Comparison of ENCODE assay signal across 20 cellular contexts in the genomic region with DNA sequence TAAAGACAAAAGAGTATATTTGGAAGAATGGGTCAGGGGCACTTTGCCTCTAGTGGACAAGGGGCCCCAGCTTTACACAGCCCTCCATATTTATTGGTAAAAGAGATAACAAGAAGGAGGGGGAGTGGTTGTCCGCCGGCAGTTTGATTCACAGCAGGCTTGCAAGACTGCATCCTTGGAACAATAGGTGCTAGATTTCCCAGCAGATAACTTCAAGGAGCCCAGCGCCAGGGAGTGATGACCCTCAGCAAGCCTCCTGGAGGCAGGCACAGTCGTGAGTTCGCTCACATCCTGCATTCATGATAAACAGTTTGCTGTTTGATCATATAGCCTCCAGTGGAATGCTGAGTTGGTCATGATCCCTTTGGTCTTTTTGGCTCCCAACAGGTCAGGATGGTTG.
DNase-seq lines count a peak whose midpoint lies in the region; ATAC-seq and TF ChIP-seq lines count a peak whose summit lies in the region.
"Had no signal": no experiment of that assay in that cellular context is flagged by ENCODE, and none has a peak within 500 bp of the region (broad histone marks: within the 10 kb centered on the region; RNA-seq: fewer than 3 reads in every experiment).

No MANE protein-coding gene starts in this region.

- H3K9me3 ChIP-seq in HUES6 (ENCODE audit: control insufficient read depth, insufficient read depth, low read depth, low read length) (no peaks in the 10 kb centered on the region; the same call in 1 of the 2 replicates), endodermal cell (ENCODE audit: control insufficient read depth, low read length) (peaks cover 36% of the 10 kb centered on the region), neural progenitor cell (ENCODE audit: low read depth) (no peaks in the 10 kb centered on the region)
- H3K9me3 ChIP-seq in CD8-positive, alpha-beta T cell (ENCODE audit: low read length), result no peaks in the 10 kb centered on the region
- H3K9me3 ChIP-seq: BLaER1 had no signal

- CTCF ChIA-PET in HEK293T (lab: Yijun Ruan, JAX), result no interaction called here
- CTCF ChIA-PET in CD8-positive, alpha-beta T cell (lab: Charles Lee), result no interaction called here

- DNase-seq in endodermal cell, result peak; percentile 80
- DNase-seq in neural progenitor cell (ENCODE audit: low spot score), result no peak
- no peak for DNase-seq in Kasumi-1 (lab: John Stamatoyannopoulos, UW)
- no peak for DNase-seq in HEK293T (ENCODE audit: extremely low spot score)
- no peak for DNase-seq in NCI-H1092 treated with DMSO at 0.1 percent for 48 hours (lab: John Stamatoyannopoulos, UW)
- no peak for DNase-seq in CD8-positive, alpha-beta T cell
- DNase-seq: CD4-positive, CD25-positive, alpha-beta regulatory T cell; CD8-positive, alpha-beta memory T cell; DMS 273 treated with DMSO at 0.1 percent for 48 hours; DMS79; EL; GF-D8; GM23248; H9; HFFc6 had no signal

- no peaks in the 10 kb centered on the region for H3K79me2 ChIP-seq in neural progenitor cell (ENCODE audit: low read depth)

- H3K36me3 Mint-ChIP-seq in endodermal cell (ENCODE audit: low read depth) (peaks cover 4% of the 10 kb centered on the region), neural progenitor cell (no peaks in the 10 kb centered on the region)
- H3K36me3 Mint-ChIP-seq in CD8-positive, alpha-beta T cell, result no peaks in the 10 kb centered on the region
- H3K36me3 Mint-ChIP-seq: CD4-positive, CD25-positive, alpha-beta regulatory T cell; CD8-positive, alpha-beta memory T cell had no signal

- POLR2A ChIA-PET in HEK293T (lab: Yijun Ruan, JAX), result interaction anchor here (1.0 kb wide), 1 partner anchor 175 kb away, joined by 3 read pairs; no protein-coding TSS in a partner anchor
- POLR2A ChIA-PET in CD8-positive, alpha-beta T cell (lab: Charles Lee), result no interaction called here

- intact Hi-C loops in CD8-positive, alpha-beta T cell (cut with DNase I, micrococcal nuclease), result no loop called here

- H3K4me3 ChIP-seq in HUES6 (ENCODE audit: low read depth, low read length) (no peak overlapping the region), endodermal cell (ENCODE audit: low read length) (peak overlapping the region; percentile 14), neural progenitor cell (no peak overlapping the region)
- no peak overlapping the region for H3K4me3 ChIP-seq in CD8-positive, alpha-beta T cell (ENCODE audit: low read depth, low read length)
- H3K4me3 ChIP-seq: BLaER1, GM23248 had no signal

- peaks cover 6% of the 10 kb centered on the region for H3K4me1 Mint-ChIP-seq in endodermal cell
- peaks cover 17% of the 10 kb centered on the region for H3K4me1 Mint-ChIP-seq in neural progenitor cell
- H3K4me1 Mint-ChIP-seq in CD8-positive, alpha-beta T cell (ENCODE audit: low read depth), result no peaks in the 10 kb centered on the region
- H3K4me1 Mint-ChIP-seq: B cell; CD4-positive, CD25-positive, alpha-beta regulatory T cell; CD8-positive, alpha-beta memory T cell had no signal

- H3K9me3 Mint-ChIP-seq in endodermal cell, result peaks cover 28% of the 10 kb centered on the region
- peaks cover 2% of the 10 kb centered on the region for H3K9me3 Mint-ChIP-seq in neural progenitor cell
- H3K9me3 Mint-ChIP-seq in CD8-positive, alpha-beta T cell, result no peaks in the 10 kb centered on the region
- H3K9me3 Mint-ChIP-seq: CD4-positive, CD25-positive, alpha-beta regulatory T cell; CD8-positive, alpha-beta memory T cell; HFFc6 had no signal

- H3K27me3 Mint-ChIP-seq in endodermal cell (ENCODE audit: insufficient read depth), result no peaks in the 10 kb centered on the region
- H3K27me3 Mint-ChIP-seq in neural progenitor cell (ENCODE audit: insufficient read depth, low read depth), result peaks cover 5% of the 10 kb centered on the region
- no peaks in the 10 kb centered on the region for H3K27me3 Mint-ChIP-seq in CD8-positive, alpha-beta T cell (ENCODE audit: low read depth)

- H3K4me1 ChIP-seq in HUES6 (ENCODE audit: control insufficient read depth, insufficient read depth, low read length) (peaks cover 6% of the 10 kb centered on the region; the same call in 1 of the 2 replicates), endodermal cell (ENCODE audit: control insufficient read depth, insufficient read depth, low read length) (no peaks in the 10 kb centered on the region), neural progenitor cell (no peaks in the 10 kb centered on the region)
- no peaks in the 10 kb centered on the region for H3K4me1 ChIP-seq in CD8-positive, alpha-beta T cell (ENCODE audit: insufficient read depth, low read length)

- H3K36me3 ChIP-seq in HUES6 (ENCODE audit: control insufficient read depth, insufficient read depth, low read length) (no peaks in the 10 kb centered on the region), endodermal cell (ENCODE audit: control insufficient read depth, insufficient read depth, low read length) (no peaks in the 10 kb centered on the region), neural progenitor cell (no peaks in the 10 kb centered on the region)
- H3K36me3 ChIP-seq in CD8-positive, alpha-beta T cell (ENCODE audit: insufficient read depth, low read length), result no peaks in the 10 kb centered on the region
- H3K36me3 ChIP-seq: BLaER1 had no signal

- no peaks in the 10 kb centered on the region for H3F3A ChIP-seq in neural progenitor cell (ENCODE audit: low read depth)

- H3K9ac ChIP-seq in HUES6 (ENCODE audit: low read length), result peak overlapping the region; percentile 59
- no peak overlapping the region for H3K9ac ChIP-seq in endodermal cell (ENCODE audit: extremely low read depth, low read length, poor library complexity, severe bottlenecking)
- H3K9ac ChIP-seq in neural progenitor cell, result no peak overlapping the region
- H3K9ac ChIP-seq: BLaER1, GM23248 had no signal

- no peak for TF ChIP-seq CTCF in endodermal cell (conservative IDR thresholded peaks at IDR 0.05)
- TF ChIP-seq CTCF in neural progenitor cell (IDR thresholded peaks at IDR 0.05), result no peak
- TF ChIP-seq CTCF in CD8-positive, alpha-beta T cell (IDR thresholded peaks at IDR 0.05), result no peak

- 42 to 60% methylated on average over 1 to 5 of the region's 5 CpGs for WGBS in endodermal cell (ENCODE audit: insufficient coverage in 1 of 2, insufficient read length in 1 of 2), 2 experiments

- H3K27ac Mint-ChIP-seq in endodermal cell (peak overlapping the region; percentile 84), neural progenitor cell (peak overlapping the region; percentile 8)
- H3K27ac Mint-ChIP-seq in CD8-positive, alpha-beta T cell, result no peak overlapping the region
- H3K27ac Mint-ChIP-seq: B cell; CD4-positive, CD25-positive, alpha-beta regulatory T cell; HFFc6 had no signal

- no peak overlapping the region for H3K27ac ChIP-seq in HUES6 (ENCODE audit: low read depth, low read length)
- H3K27ac ChIP-seq in endodermal cell (ENCODE audit: low read depth, low read length), result no peak overlapping the region
- H3K27ac ChIP-seq in neural progenitor cell, result no peak overlapping the region
- no peak overlapping the region for H3K27ac ChIP-seq in CD8-positive, alpha-beta T cell (ENCODE audit: low read depth, low read length)
- H3K27ac ChIP-seq: BLaER1, C4-2B, GM23248 had no signal

- H3K4me3 Mint-ChIP-seq in endodermal cell (peak overlapping the region; percentile 1), neural progenitor cell (no peak overlapping the region)
- H3K4me3 Mint-ChIP-seq in CD8-positive, alpha-beta T cell, result no peak overlapping the region
- H3K4me3 Mint-ChIP-seq: B cell; CD4-positive, CD25-positive, alpha-beta regulatory T cell; CD8-positive, alpha-beta memory T cell; H9; HFFc6 had no signal

- H4K20me1 ChIP-seq in neural progenitor cell (ENCODE audit: low read depth), result no peaks in the 10 kb centered on the region
- H4K20me1 ChIP-seq: BLaER1 had no signal

- no peaks in the 10 kb centered on the region for H3K27me3 ChIP-seq in HUES6 (ENCODE audit: control insufficient read depth, insufficient read depth, low read length)
- no peaks in the 10 kb centered on the region for H3K27me3 ChIP-seq in endodermal cell (ENCODE audit: control insufficient read depth, insufficient read depth, low read length, poor library complexity, severe bottlenecking)
- no peaks in the 10 kb centered on the region for H3K27me3 ChIP-seq in neural progenitor cell
- H3K27me3 ChIP-seq in CD8-positive, alpha-beta T cell (ENCODE audit: insufficient read depth, low read length), result no peaks in the 10 kb centered on the region
- H3K27me3 ChIP-seq: BLaER1 had no signal

- no peak overlapping the region for H2AFZ ChIP-seq in neural progenitor cell (replicated peaks)
- H2AFZ ChIP-seq: GM23248 had no signal

- ATAC-seq in CD8-positive, alpha-beta T cell, result no peak
- ATAC-seq: HCT116 had no signal

- H3K4me2 ChIP-seq in neural progenitor cell, result no peak overlapping the region
- H3K4me2 ChIP-seq: BLaER1 had no signal

TF ChIP-seq in HEK293T, 16 proteins besides CTCF, POLR2A, EP300 and RAD21:
- TF ChIP-seq LEF1 (IDR thresholded peaks at IDR 0.05; ENCODE audit: borderline replicate concordance) (no peak), ARNT (IDR thresholded peaks at IDR 0.05) (no peak), SP1 (IDR thresholded peaks at IDR 0.05) (no peak), HDGF (IDR thresholded peaks at IDR 0.05; ENCODE audit: borderline replicate concordance) (no peak), FOXM1 (IDR thresholded peaks at IDR 0.05; ENCODE audit: borderline replicate concordance) (no peak), FOXK2 (IDR thresholded peaks at IDR 0.05) (no peak), FOXA1 (IDR thresholded peaks at IDR 0.05) (no peak), ELF4 (IDR thresholded peaks at IDR 0.05) (no peak), NFRKB (IDR thresholded peaks at IDR 0.05) (no peak), ZNF384 (IDR thresholded peaks at IDR 0.05) (no peak), SUZ12 (IDR thresholded peaks at IDR 0.05) (no peak), L3MBTL2 (conservative IDR thresholded peaks at IDR 0.05) (no peak), BHLHE40 (IDR thresholded peaks at IDR 0.05; ENCODE audit: borderline replicate concordance) (no peak), TARDBP (IDR thresholded peaks at IDR 0.05) (no peak), CTBP1 (IDR thresholded peaks at IDR 0.05; ENCODE audit: borderline replicate concordance) (no peak)
- TF ChIP-seq, protein P1, sequence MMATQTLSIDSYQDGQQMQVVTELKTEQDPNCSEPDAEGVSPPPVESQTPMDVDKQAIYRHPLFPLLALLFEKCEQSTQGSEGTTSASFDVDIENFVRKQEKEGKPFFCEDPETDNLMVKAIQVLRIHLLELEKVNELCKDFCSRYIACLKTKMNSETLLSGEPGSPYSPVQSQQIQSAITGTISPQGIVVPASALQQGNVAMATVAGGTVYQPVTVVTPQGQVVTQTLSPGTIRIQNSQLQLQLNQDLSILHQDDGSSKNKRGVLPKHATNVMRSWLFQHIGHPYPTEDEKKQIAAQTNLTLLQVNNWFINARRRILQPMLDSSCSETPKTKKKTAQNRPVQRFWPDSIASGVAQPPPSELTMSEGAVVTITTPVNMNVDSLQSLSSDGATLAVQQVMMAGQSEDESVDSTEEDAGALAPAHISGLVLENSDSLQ (IDR thresholded peaks at IDR 0.05), result no peak
